14 cellular contexts compared by ENCODE assay signal in genomic region chr7:95099101-95099500, GRCh38.
A peak's percentile ranks its signal among the peaks of the same experiment; 100 is the strongest.
DNase-seq lines count a peak whose midpoint lies in the region; ATAC-seq and TF ChIP-seq lines count a peak whose summit lies in the region.
"Had no signal": no experiment of that assay in that cellular context is flagged by ENCODE, and none has a peak within 500 bp of the region (broad histone marks: within the 10 kb centered on the region; RNA-seq: fewer than 3 reads in every experiment).

No MANE protein-coding gene starts in this region.

- no peaks in the 10 kb centered on the region for H3K27me3 Mint-ChIP-seq in progenitor cell of endocrine pancreas
- H3K27me3 Mint-ChIP-seq: CD8-positive, alpha-beta memory T cell had no signal

- H3K4me3 ChIP-seq in choroid plexus epithelial cell (ENCODE audit: low read depth, low read length) = no peak overlapping the region
- H3K4me3 ChIP-seq in lower leg skin (ENCODE audit: low read depth, poor library complexity, severe bottlenecking) = no peak overlapping the region
- H3K4me3 ChIP-seq: BLaER1, GM23338 had no signal

- H3K4me1 Mint-ChIP-seq in progenitor cell of endocrine pancreas (ENCODE audit: low read depth) = peaks cover 2% of the 10 kb centered on the region
- H3K4me1 Mint-ChIP-seq: CD8-positive, alpha-beta memory T cell had no signal

- intact Hi-C loops in lower leg skin (cut with DNase I; ENCODE audit: low total_unique reads) = no loop called here

- TF ChIP-seq CTCF in choroid plexus epithelial cell (conservative IDR thresholded peaks at IDR 0.05; ENCODE audit: low read depth, low read length) (no peak), progenitor cell of endocrine pancreas (IDR thresholded peaks at IDR 0.05; ENCODE audit: unreplicated experiment) (no peak), lower leg skin (IDR thresholded peaks at IDR 0.05) (no peak)

- no peak for TF ChIP-seq POLR2A in lower leg skin (IDR thresholded peaks at IDR 0.05)

- H3K4me3 Mint-ChIP-seq in progenitor cell of endocrine pancreas (ENCODE audit: low read depth) = no peak overlapping the region
- H3K4me3 Mint-ChIP-seq: CD8-positive, alpha-beta memory T cell; GM23338 had no signal

- H3K36me3 Mint-ChIP-seq in progenitor cell of endocrine pancreas (ENCODE audit: insufficient read depth) = peaks cover 9% of the 10 kb centered on the region
- H3K36me3 Mint-ChIP-seq: CD8-positive, alpha-beta memory T cell had no signal

- DNase-seq in NCI-H146 (lab: John Stamatoyannopoulos, UW) (peak; percentile 6), NCI-H146 treated with DMSO at 0.1 percent for 48 hours (lab: John Stamatoyannopoulos, UW; ENCODE audit: unreplicated experiment) (no peak), choroid plexus epithelial cell (ENCODE audit: low read depth) (peak; percentile 7), progenitor cell of endocrine pancreas (ENCODE audit: low spot score, unreplicated experiment) (no peak), NCI-H524 treated with DMSO at 0.1 percent for 48 hours (lab: John Stamatoyannopoulos, UW) (no peak), lower leg skin (ENCODE audit: low spot score in 2 of 2) (no peak)
- DNase-seq: AML-193; Caco-2; CD8-positive, alpha-beta memory T cell; DMS53; H7 had no signal

- H3K9me3 Mint-ChIP-seq in progenitor cell of endocrine pancreas (ENCODE audit: low read depth) = peaks cover 8% of the 10 kb centered on the region
- H3K9me3 Mint-ChIP-seq: GM23338 had no signal

- ATAC-seq in HG02938 (IDR thresholded peaks at IDR 0.05; ENCODE audit: unreplicated experiment) = no peak
- ATAC-seq: GM23338 had no signal

- H3K27ac Mint-ChIP-seq in progenitor cell of endocrine pancreas = peak overlapping the region; percentile 25
- H3K27ac Mint-ChIP-seq: GM23338 had no signal

- 42 to 84% methylated on average over 1 of the region's 1 CpG for WGBS in lower leg skin, 2 donors

Comparison
In these comparisons a context has a peak if more than half of its experiments do, and no peak if none do; other contexts are left out.
1. DNase-seq: peak in NCI-H146 (single experiment) and choroid plexus epithelial cell (single experiment); none in NCI-H146 treated with DMSO at 0.1 percent for 48 hours (single experiment), progenitor cell of endocrine pancreas (single experiment), NCI-H524 treated with DMSO at 0.1 percent for 48 hours (single experiment) and lower leg skin (0 of 2).